Comparison of ENCODE assay signal across 27 cellular contexts in the genomic region with DNA sequence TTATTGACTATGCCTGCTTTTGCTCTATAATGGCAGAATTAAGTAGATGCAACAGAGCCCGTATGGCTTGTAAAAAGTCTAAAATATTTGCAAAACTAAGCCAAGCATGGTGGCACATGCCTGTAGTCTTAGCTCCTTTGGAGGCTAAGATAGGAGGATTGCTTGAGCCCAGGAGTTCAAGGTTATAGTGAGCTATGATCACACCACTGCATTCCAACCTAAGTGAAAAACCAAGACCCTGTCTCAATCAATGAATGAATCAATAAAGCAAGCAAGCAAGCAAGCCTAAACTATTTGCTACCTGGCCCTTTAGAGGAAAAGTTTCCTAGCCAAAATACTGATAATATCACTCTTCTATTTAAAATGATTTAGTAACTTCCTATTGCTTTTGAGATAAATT.
"Had no signal": no experiment of that assay in that cellular context is flagged by ENCODE, and none has a peak within 500 bp of the region (broad histone marks: within the 10 kb centered on the region; RNA-seq: fewer than 3 reads in every experiment).

No MANE protein-coding gene starts in this region.

- H3K9me3 ChIP-seq: colonic mucosa, gastrocnemius medialis had no signal

- FAIRE-seq: colon, endometrium, endothelial cell of umbilical vein, frontal cortex had no signal

- H3K27me3 Mint-ChIP-seq: dendritic cell treated with granulocyte-macrophage colony-stimulating factor and Interleukin-4, amounts not matched to agents 40 ng/mL and 50 ng/mL, for 4 days; effector memory CD8-positive, alpha-beta T cell had no signal

- ATAC-seq: effector memory CD8-positive, alpha-beta T cell; esophagus mucosa; gastrocnemius medialis; gastroesophageal sphincter; heart left ventricle; heart right ventricle had no signal

- DNase-seq: colonic mucosa; cortex of kidney; dermis blood vessel endothelial cell; dorsolateral prefrontal cortex; effector CD4-positive, alpha-beta T cell; effector CD8-positive, alpha-beta T cell; effector memory CD4-positive, alpha-beta T cell; effector memory CD8-positive, alpha-beta T cell; erythroblast; esophagus squamous epithelium; foreskin fibroblast; foreskin melanocyte; gastrocnemius medialis; glutamatergic neuron; head of caudate nucleus; heart left ventricle; heart right ventricle had no signal

- H3K4me3 Mint-ChIP-seq: dendritic cell treated with granulocyte-macrophage colony-stimulating factor and Interleukin-4, amounts not matched to agents 40 ng/mL and 50 ng/mL, for 4 days; effector memory CD8-positive, alpha-beta T cell had no signal

- H3K27ac Mint-ChIP-seq: dendritic cell treated with granulocyte-macrophage colony-stimulating factor and Interleukin-4, amounts not matched to agents 40 ng/mL and 50 ng/mL, for 4 days; effector memory CD8-positive, alpha-beta T cell had no signal

- H3K4me3 ChIP-seq: colonic mucosa, coronary artery, dorsolateral prefrontal cortex, esophagus muscularis mucosa, esophagus squamous epithelium, gastrocnemius medialis, gastroesophageal sphincter, heart left ventricle, heart right ventricle had no signal

- H3K36me3 ChIP-seq: colonic mucosa, esophagus squamous epithelium had no signal

- H3K27me3 ChIP-seq: colonic mucosa, dorsolateral prefrontal cortex, esophagus muscularis mucosa, esophagus squamous epithelium, gastrocnemius medialis, gastroesophageal sphincter, heart left ventricle, heart right ventricle had no signal

- H3K27ac ChIP-seq: colonic mucosa, coronary artery, dorsolateral prefrontal cortex, epithelial cell of prostate, esophagus muscularis mucosa, esophagus squamous epithelium, gastrocnemius medialis, gastroesophageal sphincter, heart left ventricle, heart right ventricle had no signal

- H3K4me1 ChIP-seq: colonic mucosa, esophagus muscularis mucosa, esophagus squamous epithelium, gastrocnemius medialis, gastroesophageal sphincter, heart left ventricle, heart right ventricle had no signal
